Comparison of ENCODE assay signal across 17 cellular contexts in genomic region chr5:14066326-14066725, GRCh38.
DNase-seq lines count a peak whose midpoint lies in the region; TF ChIP-seq lines count a peak whose summit lies in the region.
"Had no signal": no experiment of that assay in that cellular context is flagged by ENCODE, and none has a peak within 500 bp of the region (broad histone marks: within the 10 kb centered on the region; RNA-seq: fewer than 3 reads in every experiment).

No MANE protein-coding gene starts in this region.

- H3K79me2 ChIP-seq in mammary epithelial cell (ENCODE audit: insufficient read depth, low read length): no peaks in the 10 kb centered on the region

- intact Hi-C loops in mammary epithelial cell (cut with micrococcal nuclease) (no loop called here), breast epithelium (cut with DNase I; ENCODE audit: low total_unique reads) (no loop called here), posterior cingulate gyrus (cut with DNase I) (no loop called here)

- H3K9me3 ChIP-seq in mammary epithelial cell (replicated peaks; ENCODE audit: insufficient read depth, low read length) (no peaks in the 10 kb centered on the region), breast epithelium (no peaks in the 10 kb centered on the region)
- H3K9me3 ChIP-seq: A549, BLaER1 had no signal

- H3K9ac ChIP-seq in mammary epithelial cell (ENCODE audit: insufficient read depth, low read length): no peak overlapping the region
- H3K9ac ChIP-seq: BLaER1 had no signal

- TF ChIP-seq CTCF in mammary epithelial cell (conservative IDR thresholded peaks at IDR 0.05 in 1 of 2, IDR thresholded peaks at IDR 0.05 in 1 of 2; ENCODE audit: extremely low read depth in 1 of 2, insufficient read depth in 1 of 2, low read depth in 1 of 2, low read length in 2 of 2) (no peak), breast epithelium (IDR thresholded peaks at IDR 0.05) (no peak), epithelial cell of proximal tubule (conservative IDR thresholded peaks at IDR 0.05; ENCODE audit: low read depth, low read length) (no peak)

- H3K27me3 ChIP-seq in mammary epithelial cell (ENCODE audit: insufficient read depth, low read length) (no peaks in the 10 kb centered on the region), breast epithelium (no peaks in the 10 kb centered on the region)
- H3K27me3 ChIP-seq: BLaER1 had no signal

- H3K4me2 ChIP-seq in mammary epithelial cell (ENCODE audit: insufficient read depth, low read depth, low read length): no peak overlapping the region
- H3K4me2 ChIP-seq: A549, BLaER1 had no signal

- dilution Hi-C loops in mammary epithelial cell (cut with HindIII; ENCODE audit: low sequenced_read_pairs): no loop called here

- peak overlapping the region; percentile 26 for H2AFZ ChIP-seq in mammary epithelial cell (ENCODE audit: low read depth, low read length)

- TF ChIP-seq POLR2A in breast epithelium (IDR thresholded peaks at IDR 0.05): no peak

- CTCF ChIA-PET in mammary epithelial cell (lab: Charles Lee; ENCODE audit: low non-redundant PET): no interaction called here

- H3K4me1 ChIP-seq in mammary epithelial cell (ENCODE audit: insufficient read depth, low read length): peaks cover 35% of the 10 kb centered on the region
- H3K4me1 ChIP-seq in breast epithelium: no peaks in the 10 kb centered on the region
- H3K4me1 ChIP-seq: A549, BLaER1 had no signal

- DNase-seq in mammary epithelial cell: peak; percentile 17
- no peak for DNase-seq in breast epithelium (ENCODE audit: low spot score in 2 of 2)
- peak; percentile 45 for DNase-seq in epithelial cell of proximal tubule (ENCODE audit: low read depth)
- DNase-seq in kidney tubule cell (ENCODE audit: low spot score): peak; percentile 76
- DNase-seq in SK-N-DZ (ENCODE audit: low spot score): no peak
- no peak for DNase-seq in NCI-H69 (lab: John Stamatoyannopoulos, UW)
- DNase-seq in posterior cingulate gyrus: no peak
- DNase-seq: CD4-positive, alpha-beta memory T cell; DMS153; DMS79; GDM1; GOT3; H7; HFFc6 had no signal

- H4K20me1 ChIP-seq in mammary epithelial cell (ENCODE audit: insufficient read depth, low read length): no peaks in the 10 kb centered on the region
- H4K20me1 ChIP-seq: BLaER1 had no signal

- H3K4me3 ChIP-seq in mammary epithelial cell (replicated peaks in 1 of 3; ENCODE audit: insufficient read depth in 1 of 3, low read depth in 2 of 3, low read length in 3 of 3): no peak overlapping the region
- no peak overlapping the region for H3K4me3 ChIP-seq in breast epithelium
- no peak overlapping the region for H3K4me3 ChIP-seq in epithelial cell of proximal tubule (ENCODE audit: low read depth, low read length)
- H3K4me3 ChIP-seq: A549, BLaER1 had no signal

- in situ Hi-C loops in mammary epithelial cell (cut with MboI; ENCODE audit: low sequenced_read_pairs in 2 of 2): no loop called here

- no TSS peak for BruUV-seq in mammary epithelial cell (replicated peaks; lab: Mats Ljungman, UMichigan)

- no peak overlapping the region for H3K27ac ChIP-seq in mammary epithelial cell (ENCODE audit: insufficient read depth, low read depth, low read length)
- H3K27ac ChIP-seq in breast epithelium: no peak overlapping the region
- H3K27ac ChIP-seq: 22Rv1, A549, BLaER1 had no signal

- no peaks in the 10 kb centered on the region for H3K36me3 ChIP-seq in mammary epithelial cell (ENCODE audit: insufficient read depth, low read length)
- H3K36me3 ChIP-seq in breast epithelium: no peaks in the 10 kb centered on the region
- H3K36me3 ChIP-seq: BLaER1 had no signal

Comparison
In these comparisons a context has a peak if more than half of its experiments do, and no peak if none do; other contexts are left out.
1. DNase-seq: peak in mammary epithelial cell (single experiment), epithelial cell of proximal tubule (single experiment) and kidney tubule cell (single experiment); none in breast epithelium (0 of 2), SK-N-DZ (single experiment), NCI-H69 (single experiment) and posterior cingulate gyrus (0 of 10).